ENCODE assay signal across 1 cellular context in genomic region chr19:55258828-55259539, GRCh38.
TF ChIP-seq lines count a peak whose summit lies in the region.

Gene PPP6R1 (minus strand): TSS chr19:55259017. CDS start chr19:55247103, 11,914 bp downstream.

TF ChIP-seq in HepG2, 621 proteins besides CTCF, POLR2A, EP300 and RAD21 (continued from another document and continues in another):
- TF ChIP-seq ZNF275 (CRISPR knock-in tag; IDR thresholded peaks at IDR 0.05; ENCODE audit: borderline replicate concordance) = peak; percentile 89
- peak; percentile 73; the same call in 1 of the 2 replicates for TF ChIP-seq KMT2A (CRISPR knock-in tag; IDR thresholded peaks at IDR 0.05)
- TF ChIP-seq, protein P1, sequence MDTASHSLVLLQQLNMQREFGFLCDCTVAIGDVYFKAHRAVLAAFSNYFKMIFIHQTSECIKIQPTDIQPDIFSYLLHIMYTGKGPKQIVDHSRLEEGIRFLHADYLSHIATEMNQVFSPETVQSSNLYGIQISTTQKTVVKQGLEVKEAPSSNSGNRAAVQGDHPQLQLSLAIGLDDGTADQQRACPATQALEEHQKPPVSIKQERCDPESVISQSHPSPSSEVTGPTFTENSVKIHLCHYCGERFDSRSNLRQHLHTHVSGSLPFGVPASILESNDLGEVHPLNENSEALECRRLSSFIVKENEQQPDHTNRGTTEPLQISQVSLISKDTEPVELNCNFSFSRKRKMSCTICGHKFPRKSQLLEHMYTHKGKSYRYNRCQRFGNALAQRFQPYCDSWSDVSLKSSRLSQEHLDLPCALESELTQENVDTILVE (CRISPR knock-in tag; IDR thresholded peaks at IDR 0.05) = peak; percentile 99
- no peak for TF ChIP-seq TCF7 (IDR thresholded peaks at IDR 0.05; ENCODE audit: low read depth)
- peak; percentile 60 for TF ChIP-seq ZBTB7B (CRISPR knock-in tag; IDR thresholded peaks at IDR 0.05)
- no peak for TF ChIP-seq ONECUT2 (CRISPR knock-in tag; IDR thresholded peaks at IDR 0.05)
- TF ChIP-seq SKI (IDR thresholded peaks at IDR 0.05; ENCODE audit: partially characterized antibody) = peak; percentile 98
- TF ChIP-seq ZNF234 (CRISPR knock-in tag; conservative IDR thresholded peaks at IDR 0.05) = no peak
- TF ChIP-seq NFAT5 (CRISPR knock-in tag; IDR thresholded peaks at IDR 0.05) = peak; percentile 74; the same call in 1 of the 2 replicates
- TF ChIP-seq, protein P2, sequence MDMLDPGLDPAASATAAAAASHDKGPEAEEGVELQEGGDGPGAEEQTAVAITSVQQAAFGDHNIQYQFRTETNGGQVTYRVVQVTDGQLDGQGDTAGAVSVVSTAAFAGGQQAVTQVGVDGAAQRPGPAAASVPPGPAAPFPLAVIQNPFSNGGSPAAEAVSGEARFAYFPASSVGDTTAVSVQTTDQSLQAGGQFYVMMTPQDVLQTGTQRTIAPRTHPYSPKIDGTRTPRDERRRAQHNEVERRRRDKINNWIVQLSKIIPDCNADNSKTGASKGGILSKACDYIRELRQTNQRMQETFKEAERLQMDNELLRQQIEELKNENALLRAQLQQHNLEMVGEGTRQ (IDR thresholded peaks at IDR 0.05; ENCODE audit: low read depth, low read length) = no peak
- TF ChIP-seq, protein P2 (CRISPR knock-in tag; IDR thresholded peaks at IDR 0.05; ENCODE audit: borderline replicate concordance) = 0 out of 2 replicates have a peak, but pooled peaks have one; percentile 6
- TF ChIP-seq ZNF263 (CRISPR knock-in tag; IDR thresholded peaks at IDR 0.05) = no peak
- no peak for TF ChIP-seq ZNF468 (CRISPR knock-in tag; IDR thresholded peaks at IDR 0.05)
- TF ChIP-seq GABPB1 (CRISPR knock-in tag; IDR thresholded peaks at IDR 0.05) = peak; percentile 86
- TF ChIP-seq, protein P3, sequence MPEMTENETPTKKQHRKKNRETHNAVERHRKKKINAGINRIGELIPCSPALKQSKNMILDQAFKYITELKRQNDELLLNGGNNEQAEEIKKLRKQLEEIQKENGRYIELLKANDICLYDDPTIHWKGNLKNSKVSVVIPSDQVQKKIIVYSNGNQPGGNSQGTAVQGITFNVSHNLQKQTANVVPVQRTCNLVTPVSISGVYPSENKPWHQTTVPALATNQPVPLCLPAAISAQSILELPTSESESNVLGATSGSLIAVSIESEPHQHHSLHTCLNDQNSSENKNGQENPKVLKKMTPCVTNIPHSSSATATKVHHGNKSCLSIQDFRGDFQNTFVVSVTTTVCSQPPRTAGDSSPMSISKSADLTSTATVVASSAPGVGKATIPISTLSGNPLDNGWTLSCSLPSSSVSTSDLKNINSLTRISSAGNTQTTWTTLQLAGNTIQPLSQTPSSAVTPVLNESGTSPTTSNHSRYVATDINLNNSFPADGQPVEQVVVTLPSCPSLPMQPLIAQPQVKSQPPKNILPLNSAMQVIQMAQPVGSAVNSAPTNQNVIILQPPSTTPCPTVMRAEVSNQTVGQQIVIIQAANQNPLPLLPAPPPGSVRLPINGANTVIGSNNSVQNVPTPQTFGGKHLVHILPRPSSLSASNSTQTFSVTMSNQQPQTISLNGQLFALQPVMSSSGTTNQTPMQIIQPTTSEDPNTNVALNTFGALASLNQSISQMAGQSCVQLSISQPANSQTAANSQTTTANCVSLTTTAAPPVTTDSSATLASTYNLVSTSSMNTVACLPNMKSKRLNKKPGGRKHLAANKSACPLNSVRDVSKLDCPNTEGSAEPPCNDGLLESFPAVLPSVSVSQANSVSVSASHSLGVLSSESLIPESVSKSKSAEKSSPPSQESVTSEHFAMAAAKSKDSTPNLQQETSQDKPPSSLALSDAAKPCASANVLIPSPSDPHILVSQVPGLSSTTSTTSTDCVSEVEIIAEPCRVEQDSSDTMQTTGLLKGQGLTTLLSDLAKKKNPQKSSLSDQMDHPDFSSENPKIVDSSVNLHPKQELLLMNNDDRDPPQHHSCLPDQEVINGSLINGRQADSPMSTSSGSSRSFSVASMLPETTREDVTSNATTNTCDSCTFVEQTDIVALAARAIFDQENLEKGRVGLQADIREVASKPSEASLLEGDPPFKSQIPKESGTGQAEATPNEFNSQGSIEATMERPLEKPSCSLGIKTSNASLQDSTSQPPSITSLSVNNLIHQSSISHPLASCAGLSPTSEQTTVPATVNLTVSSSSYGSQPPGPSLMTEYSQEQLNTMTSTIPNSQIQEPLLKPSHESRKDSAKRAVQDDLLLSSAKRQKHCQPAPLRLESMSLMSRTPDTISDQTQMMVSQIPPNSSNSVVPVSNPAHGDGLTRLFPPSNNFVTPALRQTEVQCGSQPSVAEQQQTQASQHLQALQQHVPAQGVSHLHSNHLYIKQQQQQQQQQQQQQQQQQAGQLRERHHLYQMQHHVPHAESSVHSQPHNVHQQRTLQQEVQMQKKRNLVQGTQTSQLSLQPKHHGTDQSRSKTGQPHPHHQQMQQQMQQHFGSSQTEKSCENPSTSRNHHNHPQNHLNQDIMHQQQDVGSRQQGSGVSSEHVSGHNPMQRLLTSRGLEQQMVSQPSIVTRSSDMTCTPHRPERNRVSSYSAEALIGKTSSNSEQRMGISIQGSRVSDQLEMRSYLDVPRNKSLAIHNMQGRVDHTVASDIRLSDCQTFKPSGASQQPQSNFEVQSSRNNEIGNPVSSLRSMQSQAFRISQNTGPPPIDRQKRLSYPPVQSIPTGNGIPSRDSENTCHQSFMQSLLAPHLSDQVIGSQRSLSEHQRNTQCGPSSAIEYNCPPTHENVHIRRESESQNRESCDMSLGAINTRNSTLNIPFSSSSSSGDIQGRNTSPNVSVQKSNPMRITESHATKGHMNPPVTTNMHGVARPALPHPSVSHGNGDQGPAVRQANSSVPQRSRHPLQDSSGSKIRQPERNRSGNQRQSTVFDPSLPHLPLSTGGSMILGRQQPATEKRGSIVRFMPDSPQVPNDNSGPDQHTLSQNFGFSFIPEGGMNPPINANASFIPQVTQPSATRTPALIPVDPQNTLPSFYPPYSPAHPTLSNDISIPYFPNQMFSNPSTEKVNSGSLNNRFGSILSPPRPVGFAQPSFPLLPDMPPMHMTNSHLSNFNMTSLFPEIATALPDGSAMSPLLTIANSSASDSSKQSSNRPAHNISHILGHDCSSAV (CRISPR knock-in tag; IDR thresholded peaks at IDR 0.05; ENCODE audit: borderline replicate concordance) = no peak
- no peak for TF ChIP-seq ZNF296 (CRISPR knock-in tag; conservative IDR thresholded peaks at IDR 0.05)
- TF ChIP-seq, protein P4, sequence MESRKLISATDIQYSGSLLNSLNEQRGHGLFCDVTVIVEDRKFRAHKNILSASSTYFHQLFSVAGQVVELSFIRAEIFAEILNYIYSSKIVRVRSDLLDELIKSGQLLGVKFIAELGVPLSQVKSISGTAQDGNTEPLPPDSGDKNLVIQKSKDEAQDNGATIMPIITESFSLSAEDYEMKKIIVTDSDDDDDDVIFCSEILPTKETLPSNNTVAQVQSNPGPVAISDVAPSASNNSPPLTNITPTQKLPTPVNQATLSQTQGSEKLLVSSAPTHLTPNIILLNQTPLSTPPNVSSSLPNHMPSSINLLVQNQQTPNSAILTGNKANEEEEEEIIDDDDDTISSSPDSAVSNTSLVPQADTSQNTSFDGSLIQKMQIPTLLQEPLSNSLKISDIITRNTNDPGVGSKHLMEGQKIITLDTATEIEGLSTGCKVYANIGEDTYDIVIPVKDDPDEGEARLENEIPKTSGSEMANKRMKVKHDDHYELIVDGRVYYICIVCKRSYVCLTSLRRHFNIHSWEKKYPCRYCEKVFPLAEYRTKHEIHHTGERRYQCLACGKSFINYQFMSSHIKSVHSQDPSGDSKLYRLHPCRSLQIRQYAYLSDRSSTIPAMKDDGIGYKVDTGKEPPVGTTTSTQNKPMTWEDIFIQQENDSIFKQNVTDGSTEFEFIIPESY (CRISPR knock-in tag; IDR thresholded peaks at IDR 0.05) = peak; percentile 72
- peak; percentile 64; the same call in 1 of the 2 replicates for TF ChIP-seq SP4 (CRISPR knock-in tag; IDR thresholded peaks at IDR 0.05)
- TF ChIP-seq STAT6 (CRISPR knock-in tag; IDR thresholded peaks at IDR 0.05; ENCODE audit: borderline replicate concordance) = peak; percentile 97; the same call in 1 of the 2 replicates
- no peak for TF ChIP-seq ZBTB26 (CRISPR knock-in tag; IDR thresholded peaks at IDR 0.05; ENCODE audit: borderline replicate concordance)
- TF ChIP-seq, protein P5, sequence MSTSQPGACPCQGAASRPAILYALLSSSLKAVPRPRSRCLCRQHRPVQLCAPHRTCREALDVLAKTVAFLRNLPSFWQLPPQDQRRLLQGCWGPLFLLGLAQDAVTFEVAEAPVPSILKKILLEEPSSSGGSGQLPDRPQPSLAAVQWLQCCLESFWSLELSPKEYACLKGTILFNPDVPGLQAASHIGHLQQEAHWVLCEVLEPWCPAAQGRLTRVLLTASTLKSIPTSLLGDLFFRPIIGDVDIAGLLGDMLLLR (CRISPR knock-in tag; IDR thresholded peaks at IDR 0.05) = peak; percentile 72; the same call in 1 of the 2 replicates
- peak; percentile 76; the same call in 1 of the 2 replicates for TF ChIP-seq GTF2F1 (IDR thresholded peaks at IDR 0.05; ENCODE audit: low read length)
- TF ChIP-seq NR2C2 (CRISPR knock-in tag; IDR thresholded peaks at IDR 0.05; ENCODE audit: borderline replicate concordance) = peak; percentile 77
- TF ChIP-seq ZBTB20 (CRISPR knock-in tag; IDR thresholded peaks at IDR 0.05; ENCODE audit: borderline replicate concordance, low read depth) = peak; percentile 43
- no peak for TF ChIP-seq ZNF496 (CRISPR knock-in tag; IDR thresholded peaks at IDR 0.05; ENCODE audit: insufficient replicate concordance)
- peak; percentile 94 for TF ChIP-seq KAT8 (CRISPR knock-in tag; IDR thresholded peaks at IDR 0.05)
- no peak for TF ChIP-seq SETDB1 (CRISPR knock-in tag; IDR thresholded peaks at IDR 0.05; ENCODE audit: borderline replicate concordance)
